In genomic region chr16:85689285-85689949, GRCh38 we compare ENCODE assay signal across 8 cellular contexts. TPM values are rescaled to one million over a fixed set of nuclear protein-coding genes. Genes with fewer than 3 reads are reported as not detected.
DNase-seq lines count a peak whose midpoint lies in the region; FAIRE-seq and TF ChIP-seq lines count a peak whose summit lies in the region.

No MANE protein-coding gene starts in this region.

- no peaks in the 10 kb centered on the region for H3K4me1 ChIP-seq in endothelial cell of umbilical vein (ENCODE audit: control insufficient read depth, extremely low read depth, insufficient read depth, low read length)

- BruUV-seq in endothelial cell of umbilical vein (replicated peaks; lab: Mats Ljungman, UMichigan): no TSS peak

- TF ChIP-seq CTCF in GM12864 (IDR thresholded peaks at IDR 0.05; ENCODE audit: low read depth, low read length, missing control alignments) (no peak), endothelial cell of umbilical vein (IDR thresholded peaks at IDR 0.05; ENCODE audit: extremely low read depth in 1 of 2, insufficient read depth in 1 of 2, low read depth in 1 of 2, low read length in 2 of 2) (no peak)

- H3K9me1 ChIP-seq in endothelial cell of umbilical vein (replicated peaks; ENCODE audit: control insufficient read depth, extremely low read depth, insufficient read depth, low read length): no peaks in the 10 kb centered on the region

- no peaks in the 10 kb centered on the region for H3K27me3 ChIP-seq in endothelial cell of umbilical vein (ENCODE audit: control insufficient read depth in 2 of 2, insufficient read depth in 2 of 2, low read length in 2 of 2)

- FAIRE-seq in endothelial cell of umbilical vein (lab: Jason Lieb, UNC): peak; percentile 65

- no peak for TF ChIP-seq POLR2A in endothelial cell of umbilical vein (IDR thresholded peaks at IDR 0.05; ENCODE audit: low read depth, low read length)

- H3K4me3 ChIP-seq in GM12864 (ENCODE audit: low read depth, low read length): peak overlapping the region; percentile 34
- peak overlapping the region in 1 of 3 experiments; percentile 30 for H3K4me3 ChIP-seq in endothelial cell of umbilical vein (replicated peaks in 1 of 3; ENCODE audit: insufficient read depth in 1 of 3, low read depth in 1 of 3, low read length in 3 of 3)

- no peak overlapping the region for H3K9ac ChIP-seq in endothelial cell of umbilical vein (replicated peaks; ENCODE audit: extremely low read depth, insufficient read depth, low read length)

- no peaks in the 10 kb centered on the region for H3K9me3 ChIP-seq in endothelial cell of umbilical vein (replicated peaks; ENCODE audit: control insufficient read depth, insufficient read depth, low read length)

- no peak overlapping the region for H3K27ac ChIP-seq in endothelial cell of umbilical vein (ENCODE audit: insufficient read depth, low read depth, low read length)

- dilution Hi-C loops in endothelial cell of umbilical vein (cut with MboI; ENCODE audit: extremely low pct_ligation_motif_present, low sequenced_read_pairs): no loop called here

- no peaks in the 10 kb centered on the region for H4K20me1 ChIP-seq in endothelial cell of umbilical vein (replicated peaks; ENCODE audit: control insufficient read depth, extremely low read depth, insufficient read depth, low read length)

- intact Hi-C loops in endothelial cell of umbilical vein (cut with micrococcal nuclease): loop anchor here (2.0 kb wide), 1 partner anchor 61 kb away; the partner anchor contains the start of gene C16orf74

- peak overlapping the region; percentile 15 for H2AFZ ChIP-seq in endothelial cell of umbilical vein (ENCODE audit: low read depth, low read length)

- CTCF ChIA-PET in endothelial cell of umbilical vein (lab: Charles Lee): interaction anchor here (1.5 to 2.3 kb wide), 4 partner anchors 14 to 73 kb away, joined by 3 to 9 read pairs (median 6); no protein-coding TSS in a partner anchor

- DNase-seq in GM12864 (ENCODE audit: low read depth) (no peak), NCI-H526 treated with DMSO at 0.1 percent for 48 hours (lab: John Stamatoyannopoulos, UW) (peak; percentile 22), endothelial cell of umbilical vein (ENCODE audit: low read depth, low spot score) (no peak), retina (peak; percentile 47), GM19240 (ENCODE audit: insufficient read length, low spot score) (no peak), NCI-H1105 (lab: John Stamatoyannopoulos, UW) (no peak), T1000 (lab: John Stamatoyannopoulos, UW) (no peak)
- no peak for DNase-seq in activated CD4-positive, alpha-beta T cell treated with anti-CD3 and anti-CD28 coated beads, Interleukin-2, amount 50 U/mL, for 48 hours

- H3K4me2 ChIP-seq in endothelial cell of umbilical vein (ENCODE audit: insufficient read depth, low read length): peak overlapping the region; percentile 69

- peaks cover 1% of the 10 kb centered on the region for H3K79me2 ChIP-seq in endothelial cell of umbilical vein (ENCODE audit: control insufficient read depth, insufficient read depth, low read length)

- POLR2A ChIA-PET in endothelial cell of umbilical vein (lab: Charles Lee): no interaction called here

- H3K36me3 ChIP-seq in endothelial cell of umbilical vein (ENCODE audit: control insufficient read depth in 2 of 2, extremely low read depth in 1 of 2, insufficient read depth in 2 of 2, low read length in 2 of 2): no peaks in the 10 kb centered on the region

TF ChIP-seq in endothelial cell of umbilical vein, 7 proteins besides CTCF, POLR2A, EP300 and RAD21:
- TF ChIP-seq MAX (IDR thresholded peaks at IDR 0.05; ENCODE audit: insufficient read depth, insufficient read length): no peak
- TF ChIP-seq MYC (IDR thresholded peaks at IDR 0.05; ENCODE audit: low read depth, low read length): no peak
- TF ChIP-seq JUN (IDR thresholded peaks at IDR 0.05; ENCODE audit: borderline replicate concordance, insufficient read depth, insufficient read length, low read depth): no peak
- no peak for TF ChIP-seq EZH2 (IDR thresholded peaks at IDR 0.05; ENCODE audit: borderline replicate concordance, low read depth, low read length, severe bottlenecking)
- TF ChIP-seq FOS (IDR thresholded peaks at IDR 0.05; ENCODE audit: borderline replicate concordance, insufficient read depth, low read length): no peak
- no peak for TF ChIP-seq GATA2 (IDR thresholded peaks at IDR 0.05; ENCODE audit: insufficient read depth, insufficient read length, low read depth, low read length)
- TF ChIP-seq POLR2AphosphoS5 (IDR thresholded peaks at IDR 0.05; ENCODE audit: insufficient read depth, low read depth, low read length): no peak

RNA-seq across cellular contexts. Expression of gene GINS2, which starts 0.7 kb away (rescaled TPM):
- 24.1 and 26.7 TPM in 2 replicates for total RNA-seq in endothelial cell of umbilical vein
- 7.9 and 10.4 TPM in 2 replicates for polyA plus RNA-seq in endothelial cell of umbilical vein
- 16.3 and 21.1 TPM in 2 replicates for polyA plus RNA-seq in endothelial cell of umbilical vein (2011; cell fraction: cytosol; rRNA removed)
- 8.7 and 10.3 TPM in 2 replicates for polyA plus RNA-seq in endothelial cell of umbilical vein (2011; cell fraction: nucleus; rRNA removed)
- 11.9 and 17.0 TPM in 2 replicates for polyA plus RNA-seq in endothelial cell of umbilical vein (2012)
- polyA minus RNA-seq in endothelial cell of umbilical vein: 6.2 and 7.5 TPM in 2 replicates
- polyA minus RNA-seq in endothelial cell of umbilical vein (2011; cell fraction: cytosol; rRNA and poly(A)+ RNA removed): 20.0 TPM
- polyA minus RNA-seq in endothelial cell of umbilical vein (2011; cell fraction: nucleus; rRNA and poly(A)+ RNA removed): 3.1 and 5.2 TPM in 2 replicates

Comparison
In these comparisons a context has a peak if more than half of its experiments do, and no peak if none do; other contexts are left out.
1. DNase-seq: peak in NCI-H526 treated with DMSO at 0.1 percent for 48 hours (single experiment) and retina (single experiment); none in GM12864 (single experiment), endothelial cell of umbilical vein (single experiment), GM19240 (single experiment), NCI-H1105 (single experiment), activated CD4-positive, alpha-beta T cell treated with anti-CD3 and anti-CD28 coated beads, Interleukin-2, amount 50 U/mL, for 48 hours (0 of 2) and T1000 (single experiment).